In genomic region chr11:15199693-15200092, GRCh38 we compare ENCODE assay signal across 13 cellular contexts.
A peak's percentile ranks its signal among the peaks of the same experiment; 100 is the strongest.
DNase-seq lines count a peak whose midpoint lies in the region; ATAC-seq and TF ChIP-seq lines count a peak whose summit lies in the region.
"Had no signal": no experiment of that assay in that cellular context is flagged by ENCODE, and none has a peak within 500 bp of the region (broad histone marks: within the 10 kb centered on the region; RNA-seq: fewer than 3 reads in every experiment).

No MANE protein-coding gene starts in this region.

- intact Hi-C loops in mammary epithelial cell (cut with micrococcal nuclease), result loop anchor here (10.0 kb wide), 1 partner anchor 675 kb away; the partner anchor contains the start of gene PSMA1

- dilution Hi-C loops in mammary epithelial cell (cut with HindIII; ENCODE audit: low sequenced_read_pairs), result loop anchor here (5.0 kb wide), 1 partner anchor 97 kb away; no protein-coding TSS in a partner anchor

- H3K36me3 ChIP-seq in MG63 (no peaks in the 10 kb centered on the region), mammary epithelial cell (ENCODE audit: insufficient read depth, low read length) (no peaks in the 10 kb centered on the region)
- H3K36me3 ChIP-seq: BLaER1, neutrophil had no signal

- no peak overlapping the region for H2AFZ ChIP-seq in mammary epithelial cell (ENCODE audit: low read depth, low read length)
- H2AFZ ChIP-seq: GM23338 had no signal

- WGBS in mammary epithelial cell (ENCODE audit: low coverage, missing lambda C conversion rate), result 30% methylated on average over 3 of the region's 3 CpGs

- H3K4me3 ChIP-seq in AG10803 (ENCODE audit: low read length), result no peak overlapping the region
- H3K4me3 ChIP-seq in MG63, result no peak overlapping the region
- no peak overlapping the region for H3K4me3 ChIP-seq in mammary epithelial cell (replicated peaks in 1 of 3; ENCODE audit: insufficient read depth in 1 of 3, low read depth in 2 of 3, low read length in 3 of 3)
- H3K4me3 ChIP-seq: BLaER1, GM23338 had no signal

- H3K9ac ChIP-seq in mammary epithelial cell (ENCODE audit: insufficient read depth, low read length), result no peak overlapping the region
- H3K9ac ChIP-seq: BLaER1, KMS-11 had no signal

- H3K27ac ChIP-seq in mammary epithelial cell (ENCODE audit: insufficient read depth, low read depth, low read length), result no peak overlapping the region
- H3K27ac ChIP-seq: BLaER1, KMS-11, neutrophil had no signal

- H3K79me2 ChIP-seq in mammary epithelial cell (ENCODE audit: insufficient read depth, low read length), result no peaks in the 10 kb centered on the region

- ATAC-seq in left lobe of liver, result peak; percentile 73
- ATAC-seq in GM21360 (IDR thresholded peaks at IDR 0.05; ENCODE audit: unreplicated experiment), result no peak
- no peak for ATAC-seq in GM18502 (IDR thresholded peaks at IDR 0.05; ENCODE audit: poor library complexity, unreplicated experiment)
- ATAC-seq in HG02981 (IDR thresholded peaks at IDR 0.05; ENCODE audit: unreplicated experiment), result no peak
- ATAC-seq: GM23338 had no signal

- CTCF ChIA-PET in mammary epithelial cell (lab: Charles Lee; ENCODE audit: low non-redundant PET), result no interaction called here

- peak; percentile 38 for DNase-seq in AG10803 (ENCODE audit: low read depth)
- peak; percentile 94 for DNase-seq in MG63
- DNase-seq in mammary epithelial cell, result peak; percentile 67
- DNase-seq in left lobe of liver (ENCODE audit: low spot score), result peak; percentile 94
- DNase-seq in NCI-H1048 (lab: John Stamatoyannopoulos, UW), result no peak
- DNase-seq: stimulated activated CD4-positive, alpha-beta T cell treated with anti-CD3 and anti-CD28 coated beads, Interleukin-4, amount 100 ng/mL, for 4 hours had no signal

- in situ Hi-C loops in mammary epithelial cell (cut with MboI; ENCODE audit: low sequenced_read_pairs in 2 of 2), result loop anchor here in 1 of 2 donors (10.0 kb wide), 1 partner anchor 95 kb away; no protein-coding TSS in a partner anchor

- BruUV-seq in mammary epithelial cell (replicated peaks; lab: Mats Ljungman, UMichigan), result no TSS peak

- H3K27me3 ChIP-seq in MG63 (no peaks in the 10 kb centered on the region), mammary epithelial cell (ENCODE audit: insufficient read depth, low read length) (no peaks in the 10 kb centered on the region)
- H3K27me3 ChIP-seq: BLaER1, neutrophil had no signal

- no peaks in the 10 kb centered on the region for H4K20me1 ChIP-seq in mammary epithelial cell (ENCODE audit: insufficient read depth, low read length)
- H4K20me1 ChIP-seq: BLaER1 had no signal

- H3K9me3 ChIP-seq in MG63 (no peaks in the 10 kb centered on the region), mammary epithelial cell (replicated peaks; ENCODE audit: insufficient read depth, low read length) (no peaks in the 10 kb centered on the region)
- H3K9me3 ChIP-seq: BLaER1, neutrophil had no signal

- TF ChIP-seq CTCF in AG10803 (conservative IDR thresholded peaks at IDR 0.05; ENCODE audit: low read length), result no peak
- no peak for TF ChIP-seq CTCF in mammary epithelial cell (conservative IDR thresholded peaks at IDR 0.05 in 1 of 2, IDR thresholded peaks at IDR 0.05 in 1 of 2; ENCODE audit: extremely low read depth in 1 of 2, insufficient read depth in 1 of 2, low read depth in 1 of 2, low read length in 2 of 2)

- no peak overlapping the region for H3K4me2 ChIP-seq in mammary epithelial cell (ENCODE audit: insufficient read depth, low read depth, low read length)
- H3K4me2 ChIP-seq: BLaER1, GM23338, KMS-11 had no signal

- H3K4me1 ChIP-seq in mammary epithelial cell (ENCODE audit: insufficient read depth, low read length), result no peaks in the 10 kb centered on the region
- H3K4me1 ChIP-seq: BLaER1 had no signal
